ENCODE assay signal across 8 cellular contexts in genomic region chr1:39214714-39214997, GRCh38. TPM values are rescaled to one million over a fixed set of nuclear protein-coding genes. Genes with fewer than 3 reads are reported as not detected.
DNase-seq lines count a peak whose midpoint lies in the region; ATAC-seq and TF ChIP-seq lines count a peak whose summit lies in the region.

No MANE protein-coding gene starts in this region.

- no peak for DNase-seq in CD14-positive monocyte (ENCODE audit: low spot score)
- no peak for DNase-seq in naive thymus-derived CD8-positive, alpha-beta T cell
- no peak for DNase-seq in A172 (ENCODE audit: low spot score)
- no peak for DNase-seq in NCI-H2029 (lab: John Stamatoyannopoulos, UW)
- DNase-seq in NCI-H1930 (lab: John Stamatoyannopoulos, UW): no peak

- H3K27me3 Mint-ChIP-seq in CD14-positive monocyte (ENCODE audit: low read depth in 3 of 3): no peaks in the 10 kb centered on the region
- no peaks in the 10 kb centered on the region for H3K27me3 Mint-ChIP-seq in naive thymus-derived CD8-positive, alpha-beta T cell

- peak overlapping the region; percentile 86 to 90 for H3K4me3 Mint-ChIP-seq in CD14-positive monocyte
- H3K4me3 Mint-ChIP-seq in naive thymus-derived CD8-positive, alpha-beta T cell: peak overlapping the region; percentile 85 to 98 (median 94)

- H3K9me3 Mint-ChIP-seq in CD14-positive monocyte: peaks cover 0 to 2% (median 0%) of the 10 kb centered on the region in 7 donors
- H3K9me3 Mint-ChIP-seq in naive thymus-derived CD8-positive, alpha-beta T cell: peaks cover 0 to 5% (median 0%) of the 10 kb centered on the region in 9 donors

- H3K27ac ChIP-seq in cingulate gyrus (ENCODE audit: low read depth, low read length): peak overlapping the region; percentile 97

- peaks cover 0 to 3% of the 10 kb centered on the region in 2 donors for H3K36me3 Mint-ChIP-seq in CD14-positive monocyte
- peaks cover 0 to 6% (median 5%) of the 10 kb centered on the region in 3 donors for H3K36me3 Mint-ChIP-seq in naive thymus-derived CD8-positive, alpha-beta T cell

- peaks cover 56% of the 10 kb centered on the region for H3K4me1 Mint-ChIP-seq in CD14-positive monocyte
- H3K4me1 Mint-ChIP-seq in naive thymus-derived CD8-positive, alpha-beta T cell: peaks cover 26 to 68% (median 57%) of the 10 kb centered on the region in 4 donors

- POLR2A ChIA-PET in naive thymus-derived CD8-positive, alpha-beta T cell (lab: Charles Lee): interaction anchor here (1.0 to 2.4 kb wide), 5 partner anchors 9 to 22 kb away, joined by 4 to 35 read pairs (median 17); partner anchors contain the start of gene MACF1

- peak overlapping the region; percentile 66 to 94 (median 89) for H3K27ac Mint-ChIP-seq in CD14-positive monocyte
- H3K27ac Mint-ChIP-seq in naive thymus-derived CD8-positive, alpha-beta T cell: peak overlapping the region; percentile 88 to 98 (median 93)

- ATAC-seq in HG03571 (IDR thresholded peaks at IDR 0.05; ENCODE audit: unreplicated experiment) (peak; percentile 17), GM18868 (IDR thresholded peaks at IDR 0.05; ENCODE audit: unreplicated experiment) (no peak)
- ATAC-seq in naive thymus-derived CD8-positive, alpha-beta T cell: peak in 1 of 2 donors; percentile 7

- TF ChIP-seq CTCF in CD14-positive monocyte (IDR thresholded peaks at IDR 0.05): no peak

- intact Hi-C loops in CD14-positive monocyte (cut with micrococcal nuclease): no loop called here

RNA-seq across cellular contexts. Expression of gene MACF1, which starts 10.2 kb away (rescaled TPM):
- polyA plus RNA-seq in CD14-positive monocyte: 1 to 10 TPM; 3.4 to 4.5 TPM
- total RNA-seq in naive thymus-derived CD8-positive, alpha-beta T cell: 100 to 1,000 TPM; 215 to 222 TPM
- 10 to 100 TPM; 13.4 to 60.8 (median 14.7) TPM for polyA plus RNA-seq in naive thymus-derived CD8-positive, alpha-beta T cell
- 196 and 256 TPM in 2 replicates for total RNA-seq in A172 (2014; rRNA removed; shearing (Covaris generic))
